In the genomic region with DNA sequence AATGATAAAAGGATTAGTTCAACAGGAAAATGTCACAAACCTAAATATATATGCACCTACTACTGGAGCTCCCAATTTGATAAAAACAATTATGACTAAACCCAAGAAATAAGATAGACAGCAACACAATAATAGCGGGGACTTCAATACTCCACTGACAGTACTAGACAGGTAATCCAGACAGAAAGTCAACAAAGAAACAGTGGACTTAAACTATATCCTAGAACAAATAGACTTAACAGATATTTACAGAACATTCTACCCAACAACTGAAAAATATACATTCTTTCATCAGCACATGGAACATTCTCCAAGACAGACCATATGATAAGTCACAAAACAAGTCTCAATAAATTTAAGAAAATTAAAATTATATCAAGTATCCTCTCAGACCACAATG, we compare ENCODE assay signal across 1 cellular context.
TF ChIP-seq lines count a peak whose summit lies in the region.

No MANE protein-coding gene starts in this region.

TF ChIP-seq in HepG2, 621 proteins besides CTCF, POLR2A, EP300 and RAD21 (continued from another document):
- TF ChIP-seq CSRNP2 (CRISPR knock-in tag; conservative IDR thresholded peaks at IDR 0.05; ENCODE audit: low read depth) = no peak
- no peak for TF ChIP-seq NPAS2 (CRISPR knock-in tag; IDR thresholded peaks at IDR 0.05; ENCODE audit: borderline replicate concordance)
- no peak for TF ChIP-seq KDM4B (CRISPR knock-in tag; IDR thresholded peaks at IDR 0.05)
- TF ChIP-seq PRDM15 (CRISPR knock-in tag; IDR thresholded peaks at IDR 0.05) = no peak
- no peak for TF ChIP-seq MIXL1 (CRISPR knock-in tag; IDR thresholded peaks at IDR 0.05)
- no peak for TF ChIP-seq JUNB (CRISPR knock-in tag; IDR thresholded peaks at IDR 0.05; ENCODE audit: borderline replicate concordance)
- TF ChIP-seq, protein P1, sequence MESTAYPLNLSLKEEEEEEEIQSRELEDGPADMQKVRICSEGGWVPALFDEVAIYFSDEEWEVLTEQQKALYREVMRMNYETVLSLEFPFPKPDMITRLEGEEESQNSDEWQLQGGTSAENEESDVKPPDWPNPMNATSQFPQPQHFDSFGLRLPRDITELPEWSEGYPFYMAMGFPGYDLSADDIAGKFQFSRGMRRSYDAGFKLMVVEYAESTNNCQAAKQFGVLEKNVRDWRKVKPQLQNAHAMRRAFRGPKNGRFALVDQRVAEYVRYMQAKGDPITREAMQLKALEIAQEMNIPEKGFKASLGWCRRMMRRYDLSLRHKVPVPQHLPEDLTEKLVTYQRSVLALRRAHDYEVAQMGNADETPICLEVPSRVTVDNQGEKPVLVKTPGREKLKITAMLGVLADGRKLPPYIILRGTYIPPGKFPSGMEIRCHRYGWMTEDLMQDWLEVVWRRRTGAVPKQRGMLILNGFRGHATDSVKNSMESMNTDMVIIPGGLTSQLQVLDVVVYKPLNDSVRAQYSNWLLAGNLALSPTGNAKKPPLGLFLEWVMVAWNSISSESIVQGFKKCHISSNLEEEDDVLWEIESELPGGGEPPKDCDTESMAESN (CRISPR knock-in tag; conservative IDR thresholded peaks at IDR 0.05) = no peak
- TF ChIP-seq POLR2AphosphoS5 (IDR thresholded peaks at IDR 0.05; ENCODE audit: low read depth, low read length) = no peak
- TF ChIP-seq ZBTB1 (CRISPR knock-in tag; IDR thresholded peaks at IDR 0.05; ENCODE audit: borderline replicate concordance) = no peak
- peak; percentile 30 for TF ChIP-seq TBL1XR1 (IDR thresholded peaks at IDR 0.05; ENCODE audit: borderline replicate concordance, low read length, partially characterized antibody)
- TF ChIP-seq SKI (IDR thresholded peaks at IDR 0.05; ENCODE audit: partially characterized antibody) = peak; percentile 93
- no peak for TF ChIP-seq ZMYM3 (CRISPR knock-in tag; IDR thresholded peaks at IDR 0.05)
- no peak for TF ChIP-seq ZNF205 (CRISPR knock-in tag; IDR thresholded peaks at IDR 0.05)
- no peak for TF ChIP-seq SRSF1 (optimal IDR thresholded peaks at IDR 0.05; ENCODE audit: low read depth, low read length)
- TF ChIP-seq EHMT2 (IDR thresholded peaks at IDR 0.05; ENCODE audit: borderline replicate concordance, low read depth, low read length) = no peak
- TF ChIP-seq CREM (IDR thresholded peaks at IDR 0.05) = peak; percentile 36; the same call in 1 of the 2 replicates
- no peak for TF ChIP-seq CREM (CRISPR knock-in tag; IDR thresholded peaks at IDR 0.05)
- peak; percentile 56 for TF ChIP-seq RARA (CRISPR knock-in tag; IDR thresholded peaks at IDR 0.05)
- TF ChIP-seq SOX6 (IDR thresholded peaks at IDR 0.05) = no peak
- peak; percentile 23; the same call in 1 of the 2 replicates for TF ChIP-seq SOX6 (CRISPR knock-in tag; IDR thresholded peaks at IDR 0.05)
- TF ChIP-seq SOX5 (CRISPR knock-in tag; IDR thresholded peaks at IDR 0.05; ENCODE audit: borderline replicate concordance) = peak; percentile 82
- no peak for TF ChIP-seq ZNF543 (CRISPR knock-in tag; IDR thresholded peaks at IDR 0.05)
- no peak for TF ChIP-seq DNMT3B (CRISPR knock-in tag; conservative IDR thresholded peaks at IDR 0.05)
- TF ChIP-seq PBX3 (CRISPR knock-in tag; IDR thresholded peaks at IDR 0.05; ENCODE audit: borderline replicate concordance) = no peak
- TF ChIP-seq GTF2F1 (IDR thresholded peaks at IDR 0.05; ENCODE audit: low read length) = no peak
- no peak for TF ChIP-seq TIGD3 (CRISPR knock-in tag; IDR thresholded peaks at IDR 0.05; ENCODE audit: borderline replicate concordance)
- TF ChIP-seq, protein P2, sequence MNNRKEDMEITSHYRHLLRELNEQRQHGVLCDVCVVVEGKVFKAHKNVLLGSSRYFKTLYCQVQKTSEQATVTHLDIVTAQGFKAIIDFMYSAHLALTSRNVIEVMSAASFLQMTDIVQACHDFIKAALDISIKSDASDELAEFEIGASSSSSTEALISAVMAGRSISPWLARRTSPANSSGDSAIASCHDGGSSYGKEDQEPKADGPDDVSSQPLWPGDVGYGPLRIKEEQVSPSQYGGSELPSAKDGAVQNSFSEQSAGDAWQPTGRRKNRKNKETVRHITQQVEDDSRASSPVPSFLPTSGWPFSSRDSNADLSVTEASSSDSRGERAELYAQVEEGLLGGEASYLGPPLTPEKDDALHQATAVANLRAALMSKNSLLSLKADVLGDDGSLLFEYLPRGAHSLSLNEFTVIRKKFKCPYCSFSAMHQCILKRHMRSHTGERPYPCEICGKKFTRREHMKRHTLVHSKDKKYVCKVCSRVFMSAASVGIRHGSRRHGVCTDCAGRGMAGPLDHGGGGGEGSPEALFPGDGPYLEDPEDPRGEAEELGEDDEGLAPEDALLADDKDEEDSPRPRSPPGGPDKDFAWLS (CRISPR knock-in tag; IDR thresholded peaks at IDR 0.05; ENCODE audit: borderline replicate concordance) = no peak
- TF ChIP-seq ZNF790 (CRISPR knock-in tag; IDR thresholded peaks at IDR 0.05; ENCODE audit: borderline replicate concordance) = no peak
- TF ChIP-seq, protein P3, sequence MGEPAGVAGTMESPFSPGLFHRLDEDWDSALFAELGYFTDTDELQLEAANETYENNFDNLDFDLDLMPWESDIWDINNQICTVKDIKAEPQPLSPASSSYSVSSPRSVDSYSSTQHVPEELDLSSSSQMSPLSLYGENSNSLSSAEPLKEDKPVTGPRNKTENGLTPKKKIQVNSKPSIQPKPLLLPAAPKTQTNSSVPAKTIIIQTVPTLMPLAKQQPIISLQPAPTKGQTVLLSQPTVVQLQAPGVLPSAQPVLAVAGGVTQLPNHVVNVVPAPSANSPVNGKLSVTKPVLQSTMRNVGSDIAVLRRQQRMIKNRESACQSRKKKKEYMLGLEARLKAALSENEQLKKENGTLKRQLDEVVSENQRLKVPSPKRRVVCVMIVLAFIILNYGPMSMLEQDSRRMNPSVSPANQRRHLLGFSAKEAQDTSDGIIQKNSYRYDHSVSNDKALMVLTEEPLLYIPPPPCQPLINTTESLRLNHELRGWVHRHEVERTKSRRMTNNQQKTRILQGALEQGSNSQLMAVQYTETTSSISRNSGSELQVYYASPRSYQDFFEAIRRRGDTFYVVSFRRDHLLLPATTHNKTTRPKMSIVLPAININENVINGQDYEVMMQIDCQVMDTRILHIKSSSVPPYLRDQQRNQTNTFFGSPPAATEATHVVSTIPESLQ (CRISPR knock-in tag; conservative IDR thresholded peaks at IDR 0.05) = no peak
- no peak for TF ChIP-seq NAIF1 (CRISPR knock-in tag; IDR thresholded peaks at IDR 0.05; ENCODE audit: borderline replicate concordance)
- TF ChIP-seq ELF1 (CRISPR knock-in tag; IDR thresholded peaks at IDR 0.05) = no peak
- TF ChIP-seq TCF7 (IDR thresholded peaks at IDR 0.05; ENCODE audit: low read depth) = peak; percentile 64
- TF ChIP-seq CHCHD3 (CRISPR knock-in tag; IDR thresholded peaks at IDR 0.05) = no peak
- no peak for TF ChIP-seq SOX13 (IDR thresholded peaks at IDR 0.05)
- peak in 1 of 2 experiments; percentile 86; a peak in 2 of 4 replicates for TF ChIP-seq SOX13 (CRISPR knock-in tag; conservative IDR thresholded peaks at IDR 0.05 in 1 of 2, IDR thresholded peaks at IDR 0.05 in 1 of 2)
- TF ChIP-seq ZNF83 (CRISPR knock-in tag; IDR thresholded peaks at IDR 0.05; ENCODE audit: borderline replicate concordance) = no peak
- peak; percentile 73 for TF ChIP-seq BCL6 (CRISPR knock-in tag; IDR thresholded peaks at IDR 0.05)
- TF ChIP-seq, protein P4, sequence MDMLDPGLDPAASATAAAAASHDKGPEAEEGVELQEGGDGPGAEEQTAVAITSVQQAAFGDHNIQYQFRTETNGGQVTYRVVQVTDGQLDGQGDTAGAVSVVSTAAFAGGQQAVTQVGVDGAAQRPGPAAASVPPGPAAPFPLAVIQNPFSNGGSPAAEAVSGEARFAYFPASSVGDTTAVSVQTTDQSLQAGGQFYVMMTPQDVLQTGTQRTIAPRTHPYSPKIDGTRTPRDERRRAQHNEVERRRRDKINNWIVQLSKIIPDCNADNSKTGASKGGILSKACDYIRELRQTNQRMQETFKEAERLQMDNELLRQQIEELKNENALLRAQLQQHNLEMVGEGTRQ (IDR thresholded peaks at IDR 0.05; ENCODE audit: low read depth, low read length) = no peak
- TF ChIP-seq, protein P4 (CRISPR knock-in tag; IDR thresholded peaks at IDR 0.05; ENCODE audit: borderline replicate concordance) = no peak
- TF ChIP-seq REXO4 (CRISPR knock-in tag; IDR thresholded peaks at IDR 0.05; ENCODE audit: borderline replicate concordance) = no peak
- TF ChIP-seq FOXA1 (IDR thresholded peaks at IDR 0.05) = peak; percentile 81
- peak; percentile 72 for TF ChIP-seq FOXA1 (CRISPR knock-in tag; IDR thresholded peaks at IDR 0.05)
- TF ChIP-seq FOXA3 (CRISPR knock-in tag; IDR thresholded peaks at IDR 0.05) = peak; percentile 87
- no peak for TF ChIP-seq ZNF432 (CRISPR knock-in tag; IDR thresholded peaks at IDR 0.05; ENCODE audit: borderline replicate concordance)
- peak; percentile 52; the same call in 1 of the 2 replicates for TF ChIP-seq PPARG (CRISPR knock-in tag; conservative IDR thresholded peaks at IDR 0.05)
- no peak for TF ChIP-seq HOMEZ (CRISPR knock-in tag; IDR thresholded peaks at IDR 0.05; ENCODE audit: low read depth)
